In genomic region chr1:219385786-219386427, GRCh38 we compare ENCODE assay signal across 8 cellular contexts.
DNase-seq lines count a peak whose midpoint lies in the region; ATAC-seq and TF ChIP-seq lines count a peak whose summit lies in the region.

No MANE protein-coding gene starts in this region.

- H3K4me1 ChIP-seq in left ventricle myocardium inferior: no peaks in the 10 kb centered on the region
- H3K4me1 ChIP-seq in spleen: no peaks in the 10 kb centered on the region

- H3K27ac ChIP-seq in left ventricle myocardium inferior (replicated peaks) (no peak overlapping the region), spleen (no peak overlapping the region)

- H3K27me3 ChIP-seq in left ventricle myocardium inferior (ENCODE audit: low read depth): no peaks in the 10 kb centered on the region
- H3K27me3 ChIP-seq in spleen (replicated peaks in 1 of 7): no peaks in the 10 kb centered on the region

- TF ChIP-seq POLR2A in spleen (IDR thresholded peaks at IDR 0.05): no peak

- TF ChIP-seq CTCF in left ventricle myocardium inferior (IDR thresholded peaks at IDR 0.05; ENCODE audit: borderline replicate concordance): peak; percentile 71
- peak in 9 of 11 experiments; percentile 19 to 66 (median 48) for TF ChIP-seq CTCF in spleen (IDR thresholded peaks at IDR 0.05 in 8 of 11, conservative IDR thresholded peaks at IDR 0.05 in 3 of 11)

- no peaks in the 10 kb centered on the region for H3K27me3 Mint-ChIP-seq in activated naive CD4-positive, alpha-beta T cell treated with anti-CD3 and anti-CD28 coated beads for 36 hours (ENCODE audit: low read depth)

- no peak overlapping the region for H3K4me3 Mint-ChIP-seq in activated naive CD4-positive, alpha-beta T cell treated with anti-CD3 and anti-CD28 coated beads for 36 hours

- CTCF ChIA-PET in activated naive CD4-positive, alpha-beta T cell treated with anti-CD3 and anti-CD28 coated beads for 36 hours (lab: Charles Lee): interaction anchor here (0.6 to 1.6 kb wide), 5 partner anchors 56 to 1063 kb away, joined by 3 to 7 read pairs (median 3); no protein-coding TSS in a partner anchor

- ATAC-seq in GM19395 (IDR thresholded peaks at IDR 0.05; ENCODE audit: unreplicated experiment) (peak; percentile 88), HG03342 (IDR thresholded peaks at IDR 0.05; ENCODE audit: unreplicated experiment) (peak; percentile 97)

- H3K9me3 ChIP-seq in left ventricle myocardium inferior (replicated peaks) (no peaks in the 10 kb centered on the region), spleen (no peaks in the 10 kb centered on the region)

- no peak overlapping the region for H3K27ac Mint-ChIP-seq in activated naive CD4-positive, alpha-beta T cell treated with anti-CD3 and anti-CD28 coated beads for 36 hours

- intact Hi-C loops in activated naive CD4-positive, alpha-beta T cell treated with anti-CD3 and anti-CD28 coated beads for 36 hours (cut with micrococcal nuclease): loop anchor here (1.0 to 2.0 kb wide), 2 partner anchors 182 to 1047 kb away; no protein-coding TSS in a partner anchor
- intact Hi-C loops in left ventricle myocardium inferior (cut with micrococcal nuclease) (no loop called here), spleen (cut with DNase I; ENCODE audit: low total_unique reads) (no loop called here), posterior vena cava (cut with DNase I) (no loop called here)

- H3K4me1 Mint-ChIP-seq in activated naive CD4-positive, alpha-beta T cell treated with anti-CD3 and anti-CD28 coated beads for 36 hours (ENCODE audit: low read depth): no peaks in the 10 kb centered on the region

- WGBS in spleen, 5 donors: 64 to 77% (median 66%) methylated on average over 3 of the region's 3 CpGs

- H3K9me3 Mint-ChIP-seq in activated naive CD4-positive, alpha-beta T cell treated with anti-CD3 and anti-CD28 coated beads for 36 hours: no peaks in the 10 kb centered on the region

- H3K36me3 ChIP-seq in left ventricle myocardium inferior: no peaks in the 10 kb centered on the region
- no peaks in the 10 kb centered on the region for H3K36me3 ChIP-seq in spleen

- no peaks in the 10 kb centered on the region for H3K36me3 Mint-ChIP-seq in activated naive CD4-positive, alpha-beta T cell treated with anti-CD3 and anti-CD28 coated beads for 36 hours (ENCODE audit: low read depth)

- DNase-seq in DMS53 treated with DMSO at 0.1 percent for 48 hours (lab: John Stamatoyannopoulos, UW; ENCODE audit: unreplicated experiment) (peak; percentile 86), NCI-H2196 (lab: John Stamatoyannopoulos, UW; ENCODE audit: unreplicated experiment) (peak; percentile 38), left ventricle myocardium inferior (no peak), spleen (no peak), posterior vena cava (ENCODE audit: low spot score) (no peak)
- peak; percentile 60 for DNase-seq in activated naive CD4-positive, alpha-beta T cell treated with anti-CD3 and anti-CD28 coated beads for 36 hours

- H3K4me3 ChIP-seq in left ventricle myocardium inferior (no peak overlapping the region), spleen (no peak overlapping the region)

Comparison
In these comparisons a context has a peak if more than half of its experiments do, and no peak if none do; other contexts are left out.
1. DNase-seq: peak in DMS53 treated with DMSO at 0.1 percent for 48 hours (single experiment), NCI-H2196 (single experiment) and activated naive CD4-positive, alpha-beta T cell treated with anti-CD3 and anti-CD28 coated beads for 36 hours (single experiment); none in left ventricle myocardium inferior (single experiment), spleen (single experiment) and posterior vena cava (single experiment).